1 cellular context compared by ENCODE assay signal in the genomic region with DNA sequence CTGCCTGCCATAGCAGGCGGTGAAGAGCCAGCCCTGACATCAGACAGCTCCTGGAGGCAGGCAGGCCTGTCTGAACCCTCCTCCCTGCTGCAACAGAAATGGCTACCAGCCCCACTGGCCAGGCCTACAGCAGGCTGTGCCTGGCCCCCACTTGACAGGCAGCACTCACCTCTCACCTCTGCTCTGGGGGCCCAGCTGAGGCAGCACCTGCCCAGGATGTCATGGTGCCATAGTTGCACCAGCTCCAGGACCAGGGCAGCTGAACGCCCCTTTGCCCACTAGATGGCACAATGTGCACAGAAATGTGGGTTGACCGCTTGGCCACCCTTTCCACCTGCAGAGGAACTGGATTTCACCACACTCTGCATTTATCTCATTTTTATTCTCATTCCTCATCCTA.
TF ChIP-seq lines count a peak whose summit lies in the region.

No MANE protein-coding gene starts in this region.

TF ChIP-seq in endothelial cell of umbilical vein, 7 proteins besides CTCF, POLR2A, EP300 and RAD21:
- TF ChIP-seq MYC (IDR thresholded peaks at IDR 0.05; ENCODE audit: low read depth, low read length) (no peak), GATA2 (IDR thresholded peaks at IDR 0.05; ENCODE audit: insufficient read depth, insufficient read length, low read depth, low read length) (no peak), JUN (IDR thresholded peaks at IDR 0.05; ENCODE audit: borderline replicate concordance, insufficient read depth, insufficient read length, low read depth) (no peak), EZH2 (IDR thresholded peaks at IDR 0.05; ENCODE audit: borderline replicate concordance, low read depth, low read length, severe bottlenecking) (no peak), POLR2AphosphoS5 (IDR thresholded peaks at IDR 0.05; ENCODE audit: insufficient read depth, low read depth, low read length) (no peak), FOS (IDR thresholded peaks at IDR 0.05; ENCODE audit: borderline replicate concordance, insufficient read depth, low read length) (no peak)
- TF ChIP-seq, protein P1, sequence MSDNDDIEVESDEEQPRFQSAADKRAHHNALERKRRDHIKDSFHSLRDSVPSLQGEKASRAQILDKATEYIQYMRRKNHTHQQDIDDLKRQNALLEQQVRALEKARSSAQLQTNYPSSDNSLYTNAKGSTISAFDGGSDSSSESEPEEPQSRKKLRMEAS (IDR thresholded peaks at IDR 0.05; ENCODE audit: insufficient read depth, insufficient read length), result no peak
